In the genomic region with DNA sequence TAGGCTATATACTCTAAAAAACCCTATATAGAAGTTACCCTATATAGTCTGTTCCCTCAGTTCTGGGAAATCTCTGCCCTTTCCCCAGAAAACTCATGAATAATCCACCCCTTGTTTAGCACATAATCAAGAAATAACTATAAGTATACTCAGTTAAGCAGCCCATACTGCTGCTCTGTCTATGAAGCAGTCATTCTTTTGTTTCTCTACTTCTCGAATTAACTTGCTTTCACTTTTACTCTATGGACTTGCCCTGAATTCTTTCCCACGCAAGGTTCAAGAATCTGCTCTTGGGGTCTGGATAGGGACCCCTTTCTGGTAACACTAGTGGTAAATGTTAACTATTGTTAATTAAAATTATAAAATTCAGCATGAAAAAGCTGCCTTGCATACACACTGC, we compare ENCODE assay signal across 21 cellular contexts. TPM values are rescaled to one million over a fixed set of nuclear protein-coding genes. Genes with fewer than 3 reads are reported as not detected.
A peak's percentile ranks its signal among the peaks of the same experiment; 100 is the strongest.
DNase-seq lines count a peak whose midpoint lies in the region; ATAC-seq and TF ChIP-seq lines count a peak whose summit lies in the region.
"Had no signal": no experiment of that assay in that cellular context is flagged by ENCODE, and none has a peak within 500 bp of the region (broad histone marks: within the 10 kb centered on the region; RNA-seq: fewer than 3 reads in every experiment).

No MANE protein-coding gene starts in this region.

- ATAC-seq in GM18867 (IDR thresholded peaks at IDR 0.05; ENCODE audit: unreplicated experiment) = peak; percentile 66
- ATAC-seq in GM21447 (IDR thresholded peaks at IDR 0.05; ENCODE audit: unreplicated experiment) = peak; percentile 59
- ATAC-seq in HG03103 (IDR thresholded peaks at IDR 0.05; ENCODE audit: low read depth, unreplicated experiment) = peak; percentile 47
- ATAC-seq in HG03196 (IDR thresholded peaks at IDR 0.05; ENCODE audit: unreplicated experiment) = no peak
- ATAC-seq: activated CD8-positive, alpha-beta T cell treated with anti-CD3 and anti-CD28 coated beads for 36 hours had no signal

- intact Hi-C loops in cardiac septum (cut with DNase I) = no loop called here

- H3K4me3 ChIP-seq in choroid plexus epithelial cell (ENCODE audit: low read depth, low read length) = no peak overlapping the region
- H3K4me3 ChIP-seq: BLaER1, SK-N-MC had no signal

- peak; percentile 8 for DNase-seq in choroid plexus epithelial cell (ENCODE audit: low read depth)
- no peak for DNase-seq in cardiac septum (ENCODE audit: low spot score)
- no peak for DNase-seq in HuH-7.5 (ENCODE audit: low spot score)
- no peak for DNase-seq in NK-92 (lab: John Stamatoyannopoulos, UW; ENCODE audit: unreplicated experiment)
- DNase-seq: activated CD8-positive, alpha-beta T cell treated with anti-CD3 and anti-CD28 coated beads for 36 hours; activated effector memory CD4-positive, alpha-beta T cell treated with anti-CD3 and anti-CD28 coated beads, Interleukin-2, amount 50 U/mL, for 16 hours; aorta; glutamatergic neuron; HFFc6; immature natural killer cell; mammary epithelial cell; NCI-H1417 treated with DMSO at 0.1 percent for 48 hours; NCI-H345; stimulated activated CD4-positive, alpha-beta T cell treated with anti-CD3 and anti-CD28 coated beads, Interleukin-15, amount 100 ng/mL, for 24 hours; substantia nigra had no signal

- TF ChIP-seq CTCF in choroid plexus epithelial cell (conservative IDR thresholded peaks at IDR 0.05; ENCODE audit: low read depth, low read length) = no peak

RNA-seq across cellular contexts. Expression of gene AP1S3, which starts 17.4 kb away (rescaled TPM):
- total RNA-seq in cardiac septum = 0.19 TPM
